ENCODE assay signal across 31 cellular contexts in genomic region chr2:141200191-141200590, GRCh38.
"Had no signal": no experiment of that assay in that cellular context is flagged by ENCODE, and none has a peak within 500 bp of the region (broad histone marks: within the 10 kb centered on the region; RNA-seq: fewer than 3 reads in every experiment).

No MANE protein-coding gene starts in this region.

- H3K4me1 Mint-ChIP-seq: activated naive CD4-positive, alpha-beta T cell treated with anti-CD3 and anti-CD28 coated beads, Interleukin-2, amount 10 ng/mL, durations not matched to agents 7 days and 5 days had no signal

- H3K27me3 ChIP-seq: body of pancreas, cardiac muscle cell, dorsolateral prefrontal cortex, heart left ventricle, tibial nerve had no signal

- H3K27ac Mint-ChIP-seq: activated naive CD4-positive, alpha-beta T cell treated with anti-CD3 and anti-CD28 coated beads, Interleukin-2, amount 10 ng/mL, durations not matched to agents 7 days and 5 days; activated naive CD8-positive, alpha-beta T cell treated with anti-CD3 and anti-CD28 coated beads, Interleukin-2, amount 10 ng/mL, durations not matched to agents 7 days and 5 days; activated T-helper 1 cell treated with anti-CD3 and anti-CD28 coated beads, Interleukin-12 subunit alpha, Interleukin-12 subunit beta, Interleukin-2, Interleukin-4 antibody, amounts not matched to agents 30 ng/mL and 10 ng/mL and 1 ng/mL, durations not matched to agents 14 hours and 24 hours and 36 hours; immature natural killer cell; natural killer cell treated with Interleukin-12 subunit alpha and Interleukin-12 subunit beta and Interleukin-15 and Interleukin-18, amount 100 ng/mL, for 72 hours; T-helper 1 cell treated with Interleukin-12 subunit alpha and Interleukin-12 subunit beta and Interleukin-4 antibody, amounts not matched to agents 30 μg/mL and 1 μg/mL, for 36 hours had no signal

- H3K27me3 Mint-ChIP-seq: activated naive CD4-positive, alpha-beta T cell treated with anti-CD3 and anti-CD28 coated beads, Interleukin-2, amount 10 ng/mL, durations not matched to agents 7 days and 5 days; activated naive CD8-positive, alpha-beta T cell treated with anti-CD3 and anti-CD28 coated beads, Interleukin-2, amount 10 ng/mL, durations not matched to agents 7 days and 5 days; natural killer cell treated with Interleukin-12 subunit alpha and Interleukin-12 subunit beta and Interleukin-15 and Interleukin-18, amount 100 ng/mL, for 72 hours had no signal

- H3K4me1 ChIP-seq: body of pancreas, heart left ventricle, left ventricle myocardium inferior, tibial nerve had no signal

- H3K36me3 ChIP-seq: cardiac muscle cell, heart left ventricle, left ventricle myocardium inferior, tibial nerve, WERI-Rb-1 had no signal

- H3K9me3 ChIP-seq: body of pancreas, tibial nerve had no signal

- H3K27ac ChIP-seq: body of pancreas, cardiac muscle cell, coronary artery, dorsolateral prefrontal cortex, heart left ventricle, left ventricle myocardium inferior, tibial nerve, WERI-Rb-1 had no signal

- H3K4me3 ChIP-seq: body of pancreas, cardiac muscle cell, coronary artery, dorsolateral prefrontal cortex, heart left ventricle, left ventricle myocardium inferior, lung, tibial nerve had no signal

- H3K36me3 Mint-ChIP-seq: activated naive CD4-positive, alpha-beta T cell treated with anti-CD3 and anti-CD28 coated beads, Interleukin-2, amount 10 ng/mL, durations not matched to agents 7 days and 5 days; activated naive CD8-positive, alpha-beta T cell treated with anti-CD3 and anti-CD28 coated beads, Interleukin-2, amount 10 ng/mL, durations not matched to agents 7 days and 5 days had no signal

- DNase-seq: activated CD4-positive, alpha-beta T cell treated with anti-CD3 and anti-CD28 coated beads for 48 hours; activated CD4-positive, alpha-beta T cell treated with anti-CD3 and anti-CD28 coated beads, Interleukin-2, amount 50 U/mL, for 48 hours; activated CD8-positive, alpha-beta memory T cell treated with anti-CD3 and anti-CD28 coated beads, Interleukin-2, amount 50 U/mL, for 4 hours; activated gamma-delta T cell; activated naive CD4-positive, alpha-beta T cell treated with anti-CD3 and anti-CD28 coated beads, Interleukin-2, amount 10 ng/mL, durations not matched to agents 7 days and 5 days; activated naive CD8-positive, alpha-beta T cell treated with anti-CD3 and anti-CD28 coated beads, Interleukin-2, amount 10 ng/mL, durations not matched to agents 7 days and 5 days; activated T-cell treated with anti-CD3 and anti-CD28 coated beads, Interleukin-2, amount 50 U/mL, for 1 hour; amygdala; body of pancreas; cerebellar nuclear complex; dorsolateral prefrontal cortex; effector memory CD4-positive, alpha-beta T cell; heart left ventricle; hypothalamus; immature natural killer cell; left ventricle myocardium inferior; mesendoderm; posterior cingulate gyrus; right cardiac atrium; stimulated activated CD4-positive, alpha-beta T cell treated with anti-CD3 and anti-CD28 coated beads, Interleukin-2, amount 100 ng/mL, for 48 hours; stimulated activated naive CD4-positive, alpha-beta T cell treated with Interleukin-2 at 50 U/mL for 16 hours; T1000; WERI-Rb-1 had no signal

- ATAC-seq: activated CD4-positive, CD25-positive, alpha-beta regulatory T cell treated with anti-CD3 and anti-CD28 coated beads, Interleukin-2, amount 50 U/mL, for 24 hours; body of pancreas; heart left ventricle; natural killer cell treated with Interleukin-12 subunit alpha and Interleukin-12 subunit beta and Interleukin-15 and Interleukin-18, amount 100 ng/mL, for 72 hours; right cardiac atrium had no signal

- H3K4me3 Mint-ChIP-seq: activated naive CD4-positive, alpha-beta T cell treated with anti-CD3 and anti-CD28 coated beads, Interleukin-2, amount 10 ng/mL, durations not matched to agents 7 days and 5 days; activated naive CD8-positive, alpha-beta T cell treated with anti-CD3 and anti-CD28 coated beads, Interleukin-2, amount 10 ng/mL, durations not matched to agents 7 days and 5 days; activated T-helper 1 cell treated with anti-CD3 and anti-CD28 coated beads, Interleukin-12 subunit alpha, Interleukin-12 subunit beta, Interleukin-2, Interleukin-4 antibody, amounts not matched to agents 30 ng/mL and 10 ng/mL and 1 ng/mL, durations not matched to agents 14 hours and 24 hours and 36 hours; immature natural killer cell; natural killer cell treated with Interleukin-12 subunit alpha and Interleukin-12 subunit beta and Interleukin-15 and Interleukin-18, amount 100 ng/mL, for 72 hours; T-helper 1 cell treated with Interleukin-12 subunit alpha and Interleukin-12 subunit beta and Interleukin-4 antibody, amounts not matched to agents 30 μg/mL and 1 μg/mL, for 36 hours had no signal
